Comparison of ENCODE assay signal across 38 cellular contexts in the genomic region with DNA sequence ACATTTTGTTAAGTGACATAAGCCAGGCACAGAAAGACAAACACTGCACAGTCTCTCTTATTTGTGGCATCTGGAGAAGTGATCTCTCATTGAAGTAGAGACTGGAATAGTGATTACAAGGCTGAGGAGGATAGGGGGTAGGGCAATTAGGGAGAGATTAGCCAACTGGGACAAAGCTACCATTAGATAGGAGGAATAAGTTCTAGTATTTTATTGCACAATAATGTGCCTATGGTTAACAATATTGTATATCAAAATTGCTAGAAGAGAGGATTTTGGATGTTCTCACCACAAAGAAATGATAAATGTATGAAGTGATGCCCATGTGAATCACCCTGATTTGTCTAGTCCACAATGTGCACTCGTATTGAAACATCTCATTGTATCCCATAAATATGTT.
"Had no signal": no experiment of that assay in that cellular context is flagged by ENCODE, and none has a peak within 500 bp of the region (broad histone marks: within the 10 kb centered on the region; RNA-seq: fewer than 3 reads in every experiment).

No MANE protein-coding gene starts in this region.

- H3K27ac ChIP-seq: adrenal gland, ascending aorta, body of pancreas, brain microvascular endothelial cell, breast epithelium, cardiac muscle cell had no signal

- H3K4me1 Mint-ChIP-seq: activated naive CD4-positive, alpha-beta T cell treated with anti-CD3 and anti-CD28 coated beads, Interleukin-2, amount 10 ng/mL, durations not matched to agents 7 days and 5 days; activated naive CD4-positive, alpha-beta T cell treated with anti-CD3 and anti-CD28 coated beads, Interleukin-2, amount 50 U/mL, for 24 hours; activated naive CD8-positive, alpha-beta T cell treated with anti-CD3 and anti-CD28 coated beads for 36 hours; activated naive CD8-positive, alpha-beta T cell treated with anti-CD3 and anti-CD28 coated beads, Interleukin-2, amount 10 ng/mL, durations not matched to agents 7 days and 5 days; activated naive CD8-positive, alpha-beta T cell treated with anti-CD3 and anti-CD28 coated beads, Interleukin-2, amount 50 U/mL, for 24 hours; activated T-helper 17 cell treated with anti-CD3 and anti-CD28 coated beads, Interleukin-2, amount 50 U/mL, for 72 hours; central memory CD8-positive, alpha-beta T cell had no signal

- H3K27me3 Mint-ChIP-seq: activated naive CD4-positive, alpha-beta T cell treated with anti-CD3 and anti-CD28 coated beads, Interleukin-2, amount 10 ng/mL, durations not matched to agents 7 days and 5 days; activated naive CD8-positive, alpha-beta T cell; activated naive CD8-positive, alpha-beta T cell treated with anti-CD3 and anti-CD28 coated beads for 36 hours; activated naive CD8-positive, alpha-beta T cell treated with anti-CD3 and anti-CD28 coated beads, Interleukin-2, amount 10 ng/mL, durations not matched to agents 7 days and 5 days; activated naive CD8-positive, alpha-beta T cell treated with anti-CD3 and anti-CD28 coated beads, Interleukin-2, amount 50 U/mL, for 24 hours; activated T-cell treated with anti-CD3 and anti-CD28 coated beads, Interleukin-2, amount 50 U/mL, for 24 hours; activated T-helper 17 cell treated with anti-CD3 and anti-CD28 coated beads, Interleukin-2, amount 50 U/mL, for 72 hours; central memory CD8-positive, alpha-beta T cell had no signal

- FAIRE-seq: astrocyte, bronchial epithelial cell had no signal

- DNase-seq: activated effector memory CD4-positive, alpha-beta T cell treated with anti-CD3 and anti-CD28 coated beads, Interleukin-2, amount 50 U/mL, for 16 hours; activated effector memory CD4-positive, alpha-beta T cell treated with Interleukin-2 at 50 U/mL for 16 hours; activated gamma-delta T cell; activated gamma-delta T cell treated with Interleukin-2 at 50 U/mL for 16 hours; activated naive CD4-positive, alpha-beta T cell; activated naive CD4-positive, alpha-beta T cell treated with anti-CD3 and anti-CD28 coated beads for 36 hours; activated naive CD4-positive, alpha-beta T cell treated with anti-CD3 and anti-CD28 coated beads, Interleukin-2, amount 10 ng/mL, durations not matched to agents 7 days and 5 days; activated naive CD4-positive, alpha-beta T cell treated with anti-CD3 and anti-CD28 coated beads, Interleukin-2, amount 50 U/mL, for 16 hours; activated naive CD4-positive, alpha-beta T cell treated with Interleukin-2 at 50 U/mL for 16 hours; activated naive CD8-positive, alpha-beta T cell treated with anti-CD3 and anti-CD28 coated beads for 36 hours; activated naive CD8-positive, alpha-beta T cell treated with anti-CD3 and anti-CD28 coated beads, Interleukin-2, amount 10 ng/mL, durations not matched to agents 7 days and 5 days; activated naive CD8-positive, alpha-beta T cell treated with anti-CD3 and anti-CD28 coated beads, Interleukin-2, amount 50 U/mL, for 24 hours; activated T-cell treated with anti-CD3 and anti-CD28 coated beads, Interleukin-2, amount 50 U/mL, for 1 hour; activated T-cell treated with anti-CD3 and anti-CD28 coated beads, Interleukin-2, amount 50 U/mL, for 24 hours; activated T-cell treated with anti-CD3 and anti-CD28 coated beads, Interleukin-2, amount 50 U/mL, for 4 hours; activated T-cell treated with anti-CD3 and anti-CD28 coated beads, Interleukin-2, amount 50 U/mL, for 48 hours; activated T-cell treated with anti-CD3 and anti-CD28 coated beads, Interleukin-2, amount 50 U/mL, for 72 hours; amniotic stem cell; aorta; body of pancreas; brain microvascular endothelial cell; caudate nucleus; central memory CD4-positive, alpha-beta T cell; cerebellar nuclear complex had no signal

- H3K4me3 Mint-ChIP-seq: activated naive CD4-positive, alpha-beta T cell treated with anti-CD3 and anti-CD28 coated beads for 36 hours; activated naive CD4-positive, alpha-beta T cell treated with anti-CD3 and anti-CD28 coated beads, Interleukin-2, amount 10 ng/mL, durations not matched to agents 7 days and 5 days; activated naive CD4-positive, alpha-beta T cell treated with anti-CD3 and anti-CD28 coated beads, Interleukin-2, amount 50 U/mL, for 24 hours; activated naive CD8-positive, alpha-beta T cell; activated naive CD8-positive, alpha-beta T cell treated with anti-CD3 and anti-CD28 coated beads for 36 hours; activated naive CD8-positive, alpha-beta T cell treated with anti-CD3 and anti-CD28 coated beads, Interleukin-2, amount 10 ng/mL, durations not matched to agents 7 days and 5 days; activated naive CD8-positive, alpha-beta T cell treated with anti-CD3 and anti-CD28 coated beads, Interleukin-2, amount 50 U/mL, for 24 hours; activated T-cell treated with anti-CD3 and anti-CD28 coated beads, Interleukin-2, amount 50 U/mL, for 24 hours; activated T-cell treated with anti-CD3 and anti-CD28 coated beads, Interleukin-2, amount 50 U/mL, for 4 hours; activated T-cell treated with anti-CD3 and anti-CD28 coated beads, Interleukin-2, amount 50 U/mL, for 72 hours; activated T-helper 1 cell treated with anti-CD3 and anti-CD28 coated beads, Interleukin-12 subunit alpha, Interleukin-12 subunit beta, Interleukin-2, Interleukin-4 antibody, amounts not matched to agents 30 ng/mL and 10 ng/mL and 1 ng/mL, durations not matched to agents 14 hours and 24 hours and 36 hours; activated T-helper 17 cell treated with anti-CD3 and anti-CD28 coated beads, Interleukin-2, amount 50 U/mL, for 72 hours; brain; central memory CD8-positive, alpha-beta T cell had no signal

- H3K4me1 ChIP-seq: adrenal gland, body of pancreas, breast epithelium had no signal

- H3K36me3 Mint-ChIP-seq: activated naive CD4-positive, alpha-beta T cell treated with anti-CD3 and anti-CD28 coated beads, Interleukin-2, amount 10 ng/mL, durations not matched to agents 7 days and 5 days; activated naive CD4-positive, alpha-beta T cell treated with anti-CD3 and anti-CD28 coated beads, Interleukin-2, amount 50 U/mL, for 24 hours; activated naive CD4-positive, alpha-beta T cell treated with anti-CD3 and anti-CD28 coated beads, Interleukin-2, amount 50 U/mL, for 72 hours; activated naive CD8-positive, alpha-beta T cell; activated naive CD8-positive, alpha-beta T cell treated with anti-CD3 and anti-CD28 coated beads for 36 hours; activated naive CD8-positive, alpha-beta T cell treated with anti-CD3 and anti-CD28 coated beads, Interleukin-2, amount 10 ng/mL, durations not matched to agents 7 days and 5 days; brain had no signal

- H3K27ac Mint-ChIP-seq: activated naive CD4-positive, alpha-beta T cell treated with anti-CD3 and anti-CD28 coated beads for 36 hours; activated naive CD4-positive, alpha-beta T cell treated with anti-CD3 and anti-CD28 coated beads, Interleukin-2, amount 10 ng/mL, durations not matched to agents 7 days and 5 days; activated naive CD4-positive, alpha-beta T cell treated with anti-CD3 and anti-CD28 coated beads, Interleukin-2, amount 50 U/mL, for 24 hours; activated naive CD4-positive, alpha-beta T cell treated with anti-CD3 and anti-CD28 coated beads, Interleukin-2, amount 50 U/mL, for 72 hours; activated naive CD8-positive, alpha-beta T cell; activated naive CD8-positive, alpha-beta T cell treated with anti-CD3 and anti-CD28 coated beads for 36 hours; activated naive CD8-positive, alpha-beta T cell treated with anti-CD3 and anti-CD28 coated beads, Interleukin-2, amount 10 ng/mL, durations not matched to agents 7 days and 5 days; activated naive CD8-positive, alpha-beta T cell treated with anti-CD3 and anti-CD28 coated beads, Interleukin-2, amount 50 U/mL, for 24 hours; activated T-cell treated with anti-CD3 and anti-CD28 coated beads, Interleukin-2, amount 50 U/mL, for 24 hours; activated T-cell treated with anti-CD3 and anti-CD28 coated beads, Interleukin-2, amount 50 U/mL, for 72 hours; activated T-helper 1 cell treated with anti-CD3 and anti-CD28 coated beads, Interleukin-12 subunit alpha, Interleukin-12 subunit beta, Interleukin-2, Interleukin-4 antibody, amounts not matched to agents 30 ng/mL and 10 ng/mL and 1 ng/mL, durations not matched to agents 14 hours and 24 hours and 36 hours; activated T-helper 17 cell treated with anti-CD3 and anti-CD28 coated beads, Interleukin-2, amount 50 U/mL, for 72 hours; activated T-helper 2 cell treated with anti-CD3 and anti-CD28 coated beads, Interferon-gamma antibody, Interleukin-2, Interleukin-4, amounts not matched to agents 10 μg/mL and 5 μg/mL and 100 μg/mL, durations not matched to agents 14 hours and 24 hours and 36 hours had no signal

- ATAC-seq: activated naive CD4-positive, alpha-beta T cell treated with anti-CD3 and anti-CD28 coated beads, Interleukin-2, amount 50 U/mL, for 72 hours; activated naive CD8-positive, alpha-beta T cell treated with anti-CD3 and anti-CD28 coated beads, Interleukin-2, amount 50 U/mL, for 24 hours; activated T-cell treated with anti-CD3 and anti-CD28 coated beads, Interleukin-2, amount 50 U/mL, for 4 hours; activated T-cell treated with anti-CD3 and anti-CD28 coated beads, Interleukin-2, amount 50 U/mL, for 72 hours; activated T-helper 17 cell treated with anti-CD3 and anti-CD28 coated beads, Interleukin-2, amount 50 U/mL, for 72 hours; body of pancreas had no signal

- H3K36me3 ChIP-seq: adrenal gland, ascending aorta, brain microvascular endothelial cell, breast epithelium, cardiac muscle cell had no signal

- H3K4me3 ChIP-seq: adrenal gland, ascending aorta, body of pancreas, breast epithelium, cardiac muscle cell had no signal

- H3K27me3 ChIP-seq: adrenal gland, ascending aorta, body of pancreas, brain microvascular endothelial cell, breast epithelium, cardiac muscle cell had no signal

- H3K9me3 Mint-ChIP-seq: activated naive CD4-positive, alpha-beta T cell treated with anti-CD3 and anti-CD28 coated beads for 36 hours; activated naive CD4-positive, alpha-beta T cell treated with anti-CD3 and anti-CD28 coated beads, Interleukin-2, amount 10 ng/mL, durations not matched to agents 7 days and 5 days; activated naive CD4-positive, alpha-beta T cell treated with anti-CD3 and anti-CD28 coated beads, Interleukin-2, amount 50 U/mL, for 24 hours; activated naive CD8-positive, alpha-beta T cell treated with anti-CD3 and anti-CD28 coated beads, Interleukin-2, amount 50 U/mL, for 24 hours; activated T-cell treated with anti-CD3 and anti-CD28 coated beads, Interleukin-2, amount 50 U/mL, for 24 hours; activated T-helper 1 cell treated with anti-CD3 and anti-CD28 coated beads, Interleukin-12 subunit alpha, Interleukin-12 subunit beta, Interleukin-2, Interleukin-4 antibody, amounts not matched to agents 30 ng/mL and 10 ng/mL and 1 ng/mL, durations not matched to agents 14 hours and 24 hours and 36 hours; activated T-helper 17 cell treated with anti-CD3 and anti-CD28 coated beads, Interleukin-2, amount 50 U/mL, for 72 hours; activated T-helper 2 cell treated with anti-CD3 and anti-CD28 coated beads, Interferon-gamma antibody, Interleukin-2, Interleukin-4, amounts not matched to agents 10 μg/mL and 5 μg/mL and 100 μg/mL, durations not matched to agents 14 hours and 24 hours and 36 hours had no signal

- H3K9me3 ChIP-seq: adrenal gland, ascending aorta, body of pancreas, breast epithelium had no signal
